ENCODE assay signal across 20 cellular contexts in the genomic region with DNA sequence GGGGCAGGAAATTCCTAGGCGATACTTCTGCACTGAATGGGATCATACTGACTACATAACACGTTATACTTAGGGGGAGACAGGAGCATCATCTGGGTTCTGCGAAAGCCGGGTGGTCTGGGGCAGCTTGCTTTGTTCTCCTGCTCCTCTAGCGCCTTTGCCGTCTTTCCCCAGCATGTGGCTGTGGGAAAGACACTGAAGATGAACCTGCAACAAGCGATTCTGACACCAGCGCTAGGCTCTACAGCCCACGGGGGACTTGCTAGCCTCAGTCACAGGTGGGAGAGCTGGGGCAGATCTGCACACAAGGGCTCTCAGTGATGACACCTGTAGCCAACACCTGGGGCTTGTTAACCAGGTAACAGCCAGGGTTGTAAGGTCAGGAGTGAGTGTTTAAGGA. TPM values are rescaled to one million over a fixed set of nuclear protein-coding genes. Genes with fewer than 3 reads are reported as not detected.
DNase-seq lines count a peak whose midpoint lies in the region; ATAC-seq and TF ChIP-seq lines count a peak whose summit lies in the region.
"Had no signal": no experiment of that assay in that cellular context is flagged by ENCODE, and none has a peak within 500 bp of the region (broad histone marks: within the 10 kb centered on the region; RNA-seq: fewer than 3 reads in every experiment).

No MANE protein-coding gene starts in this region.

- H3K4me1 ChIP-seq in right atrium auricular region (peaks cover 0 to 69% of the 10 kb centered on the region in 2 donors), upper lobe of left lung (peaks cover 61 to 88% (median 66%) of the 10 kb centered on the region in 4 donors)
- H3K4me1 ChIP-seq in naive thymus-derived CD4-positive, alpha-beta T cell (ENCODE audit: control insufficient read depth in 2 of 2, insufficient read depth in 2 of 2, low read length in 2 of 2): peaks cover 21 to 29% of the 10 kb centered on the region in 2 donors

- H3K4me1 Mint-ChIP-seq in naive thymus-derived CD4-positive, alpha-beta T cell: peaks cover 32 to 63% (median 44%) of the 10 kb centered on the region in 7 donors

- POLR2A ChIA-PET in naive thymus-derived CD4-positive, alpha-beta T cell (lab: Charles Lee): interaction anchor here (0.9 kb wide), 1 partner anchor 64 kb away, joined by 3 read pairs; no protein-coding TSS in a partner anchor

- H3K4me3 ChIP-seq in right atrium auricular region: no peak overlapping the region
- no peak overlapping the region for H3K4me3 ChIP-seq in dorsolateral prefrontal cortex
- H3K4me3 ChIP-seq in naive thymus-derived CD4-positive, alpha-beta T cell (ENCODE audit: low read length): no peak overlapping the region
- H3K4me3 ChIP-seq in upper lobe of left lung: no peak overlapping the region
- H3K4me3 ChIP-seq: ovary, right lobe of liver had no signal

- no peaks in the 10 kb centered on the region for H3K27me3 ChIP-seq in right atrium auricular region
- no peaks in the 10 kb centered on the region for H3K27me3 ChIP-seq in dorsolateral prefrontal cortex
- no peaks in the 10 kb centered on the region for H3K27me3 ChIP-seq in naive thymus-derived CD4-positive, alpha-beta T cell (ENCODE audit: control insufficient read depth in 2 of 2, insufficient read depth in 2 of 2, low read length in 2 of 2)
- H3K27me3 ChIP-seq in upper lobe of left lung: no peaks in the 10 kb centered on the region
- H3K27me3 ChIP-seq: brain microvascular endothelial cell, ovary, right lobe of liver had no signal

- no peak for TF ChIP-seq EP300 in upper lobe of left lung (IDR thresholded peaks at IDR 0.05)

- TF ChIP-seq CTCF in right atrium auricular region (IDR thresholded peaks at IDR 0.05) (no peak), dorsolateral prefrontal cortex (IDR thresholded peaks at IDR 0.05 in 54 of 56, conservative IDR thresholded peaks at IDR 0.05 in 2 of 56; ENCODE audit: low read depth in 1 of 56, partially characterized antibody in 56 of 56) (no peak), upper lobe of left lung (IDR thresholded peaks at IDR 0.05) (no peak)

- H3K27me3 Mint-ChIP-seq in naive thymus-derived CD4-positive, alpha-beta T cell: no peaks in the 10 kb centered on the region
- H3K27me3 Mint-ChIP-seq: activated CD4-positive, alpha-beta memory T cell treated with anti-CD3 and anti-CD28 coated beads, Interleukin-2, amount 10 ng/mL, durations not matched to agents 7 days and 5 days; effector memory CD8-positive, alpha-beta T cell; stimulated activated naive CD8-positive, alpha-beta T cell treated with anti-CD3 and anti-CD28 coated beads, Interleukin-15, amount 100 ng/mL, for 72 hours had no signal

- DNase-seq in right atrium auricular region (ENCODE audit: low spot score) (no peak), cardiac septum (ENCODE audit: low spot score) (no peak), dorsolateral prefrontal cortex (no peak), upper lobe of left lung (no peak), retina (no peak)
- DNase-seq in naive thymus-derived CD4-positive, alpha-beta T cell: no peak
- no peak for DNase-seq in activated CD8-positive, alpha-beta memory T cell treated with anti-CD3 and anti-CD28 coated beads, Interleukin-2, amount 50 U/mL, for 4 hours
- DNase-seq: activated CD4-positive, alpha-beta memory T cell treated with anti-CD3 and anti-CD28 coated beads, Interleukin-2, amount 10 ng/mL, durations not matched to agents 7 days and 5 days; activated gamma-delta T cell; brain microvascular endothelial cell; effector memory CD8-positive, alpha-beta T cell; foreskin melanocyte; natural killer cell; NCI-H1694; NCI-H2227 treated with DMSO at 0.1 percent for 48 hours; ovary; right lobe of liver; stimulated activated naive CD8-positive, alpha-beta T cell treated with anti-CD3 and anti-CD28 coated beads, Interleukin-15, amount 100 ng/mL, for 72 hours; trophoblast cell had no signal

- 53 to 68% methylated on average over 5 to 9 of the region's 9 CpGs for WGBS in upper lobe of left lung, 2 donors

- peaks cover 3 to 21% (median 11%) of the 10 kb centered on the region in 5 donors for H3K36me3 Mint-ChIP-seq in naive thymus-derived CD4-positive, alpha-beta T cell

- CTCF ChIA-PET in naive thymus-derived CD4-positive, alpha-beta T cell (lab: Charles Lee): no interaction called here

- H3K9me3 Mint-ChIP-seq in naive thymus-derived CD4-positive, alpha-beta T cell: no peaks in the 10 kb centered on the region
- H3K9me3 Mint-ChIP-seq: activated CD4-positive, alpha-beta memory T cell treated with anti-CD3 and anti-CD28 coated beads, Interleukin-2, amount 10 ng/mL, durations not matched to agents 7 days and 5 days; effector memory CD8-positive, alpha-beta T cell; natural killer cell; stimulated activated naive CD8-positive, alpha-beta T cell treated with anti-CD3 and anti-CD28 coated beads, Interleukin-15, amount 100 ng/mL, for 72 hours had no signal

- peaks cover 78% of the 10 kb centered on the region for H3K36me3 ChIP-seq in right atrium auricular region
- peaks cover 29 to 80% (median 36%) of the 10 kb centered on the region in 3 experiments for H3K36me3 ChIP-seq in naive thymus-derived CD4-positive, alpha-beta T cell (ENCODE audit: control insufficient read depth in 2 of 3, insufficient read depth in 3 of 3, low read length in 3 of 3)
- peaks cover 33 to 92% (median 74%) of the 10 kb centered on the region in 4 donors for H3K36me3 ChIP-seq in upper lobe of left lung
- H3K36me3 ChIP-seq: brain microvascular endothelial cell, ovary had no signal

- no peak for TF ChIP-seq POLR2A in upper lobe of left lung (IDR thresholded peaks at IDR 0.05)

- no peak for ATAC-seq in naive thymus-derived CD4-positive, alpha-beta T cell
- ATAC-seq in upper lobe of left lung (ENCODE audit: low FRiP score in 2 of 2) (no peak), HG03175 (IDR thresholded peaks at IDR 0.05; ENCODE audit: unreplicated experiment) (no peak)
- ATAC-seq: effector memory CD8-positive, alpha-beta T cell; natural killer cell; right lobe of liver; stimulated activated naive CD8-positive, alpha-beta T cell treated with anti-CD3 and anti-CD28 coated beads, Interleukin-15, amount 100 ng/mL, for 72 hours had no signal

- H3K9me3 ChIP-seq in right atrium auricular region: no peaks in the 10 kb centered on the region
- no peaks in the 10 kb centered on the region for H3K9me3 ChIP-seq in naive thymus-derived CD4-positive, alpha-beta T cell (ENCODE audit: control insufficient read depth in 2 of 3, low read length in 3 of 3)
- no peaks in the 10 kb centered on the region for H3K9me3 ChIP-seq in upper lobe of left lung
- H3K9me3 ChIP-seq: ovary, right lobe of liver had no signal

- intact Hi-C loops in cardiac septum (cut with DNase I) (no loop called here), dorsolateral prefrontal cortex (cut with DNase I) (no loop called here)
- intact Hi-C loops in naive thymus-derived CD4-positive, alpha-beta T cell (cut with micrococcal nuclease): no loop called here

- H3K4me3 Mint-ChIP-seq in naive thymus-derived CD4-positive, alpha-beta T cell: no peak overlapping the region
- H3K4me3 Mint-ChIP-seq: activated CD4-positive, alpha-beta memory T cell treated with anti-CD3 and anti-CD28 coated beads, Interleukin-2, amount 10 ng/mL, durations not matched to agents 7 days and 5 days; effector memory CD8-positive, alpha-beta T cell; natural killer cell; stimulated activated naive CD8-positive, alpha-beta T cell treated with anti-CD3 and anti-CD28 coated beads, Interleukin-15, amount 100 ng/mL, for 72 hours had no signal

- H3K27ac Mint-ChIP-seq in naive thymus-derived CD4-positive, alpha-beta T cell: peak overlapping the region in 5 of 9 donors; percentile 28 to 62 (median 52)
- H3K27ac Mint-ChIP-seq: activated CD4-positive, alpha-beta memory T cell treated with anti-CD3 and anti-CD28 coated beads, Interleukin-2, amount 10 ng/mL, durations not matched to agents 7 days and 5 days had no signal

- H3K27ac ChIP-seq in right atrium auricular region (peak overlapping the region; percentile 94 to 96), dorsolateral prefrontal cortex (peak overlapping the region in 39 of 59 donors; percentile 1 to 94 (median 85)), upper lobe of left lung (peak overlapping the region; percentile 51 to 90 (median 84))
- no peak overlapping the region for H3K27ac ChIP-seq in naive thymus-derived CD4-positive, alpha-beta T cell (ENCODE audit: low read depth, low read length)
- H3K27ac ChIP-seq: brain microvascular endothelial cell, ovary, right lobe of liver had no signal

RNA-seq across cellular contexts. Expression of gene CD46, which starts 51.8 kb away (rescaled TPM):
- total RNA-seq in right atrium auricular region: 10 to 100 TPM; 44.9 to 85.4 TPM
- total RNA-seq in cardiac septum: 83.6 TPM
- total RNA-seq in dorsolateral prefrontal cortex: 100 to 1,000 TPM in 54 of 120 experiments, 10 to 100 TPM in 66; 55.7 to 149 (median 97.5) TPM
- total RNA-seq in naive thymus-derived CD4-positive, alpha-beta T cell: 100 to 1,000 TPM; 121 to 216 (median 127) TPM
- polyA plus RNA-seq in naive thymus-derived CD4-positive, alpha-beta T cell: 100 to 1,000 TPM; 109 to 165 TPM
- total RNA-seq in upper lobe of left lung: 100 to 1,000 TPM; 105 to 358 (median 248) TPM
